ENCODE assay signal across 1 cellular context in the genomic region with DNA sequence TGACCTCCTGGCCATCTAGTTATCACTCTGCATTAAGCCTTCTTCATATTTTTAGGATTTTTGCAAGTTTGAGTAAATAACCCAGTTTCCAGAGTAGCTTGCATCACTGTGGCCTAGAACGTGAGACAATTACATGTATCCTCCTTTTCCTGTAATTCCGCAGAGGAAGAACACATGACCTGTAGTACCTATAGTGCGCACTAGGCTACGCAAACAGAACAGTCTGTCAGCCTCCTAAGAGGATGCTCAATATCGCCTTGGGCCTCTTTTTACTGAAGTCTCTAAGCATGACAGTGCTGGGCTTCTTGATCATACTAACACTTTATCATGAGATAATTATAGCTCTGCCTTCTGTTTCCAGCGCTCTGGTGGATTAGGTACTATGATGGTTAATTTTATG.
TF ChIP-seq lines count a peak whose summit lies in the region.

No MANE protein-coding gene starts in this region.

TF ChIP-seq in K562, 482 proteins besides CTCF, POLR2A, EP300 and RAD21 (continued from another document):
- TF ChIP-seq, protein P1, sequence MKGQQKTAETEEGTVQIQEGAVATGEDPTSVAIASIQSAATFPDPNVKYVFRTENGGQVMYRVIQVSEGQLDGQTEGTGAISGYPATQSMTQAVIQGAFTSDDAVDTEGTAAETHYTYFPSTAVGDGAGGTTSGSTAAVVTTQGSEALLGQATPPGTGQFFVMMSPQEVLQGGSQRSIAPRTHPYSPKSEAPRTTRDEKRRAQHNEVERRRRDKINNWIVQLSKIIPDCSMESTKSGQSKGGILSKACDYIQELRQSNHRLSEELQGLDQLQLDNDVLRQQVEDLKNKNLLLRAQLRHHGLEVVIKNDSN (CRISPR knock-in tag; IDR thresholded peaks at IDR 0.05), result 0 out of 2 replicates have a peak, but pooled peaks have one; percentile 23
- TF ChIP-seq FOXP1 (CRISPR knock-in tag; IDR thresholded peaks at IDR 0.05), result no peak
- no peak for TF ChIP-seq HDAC2 (IDR thresholded peaks at IDR 0.05)
- no peak for TF ChIP-seq SP1 (CRISPR knock-in tag; IDR thresholded peaks at IDR 0.05)
- TF ChIP-seq YBX1 (IDR thresholded peaks at IDR 0.05), result no peak
- TF ChIP-seq, protein P2, sequence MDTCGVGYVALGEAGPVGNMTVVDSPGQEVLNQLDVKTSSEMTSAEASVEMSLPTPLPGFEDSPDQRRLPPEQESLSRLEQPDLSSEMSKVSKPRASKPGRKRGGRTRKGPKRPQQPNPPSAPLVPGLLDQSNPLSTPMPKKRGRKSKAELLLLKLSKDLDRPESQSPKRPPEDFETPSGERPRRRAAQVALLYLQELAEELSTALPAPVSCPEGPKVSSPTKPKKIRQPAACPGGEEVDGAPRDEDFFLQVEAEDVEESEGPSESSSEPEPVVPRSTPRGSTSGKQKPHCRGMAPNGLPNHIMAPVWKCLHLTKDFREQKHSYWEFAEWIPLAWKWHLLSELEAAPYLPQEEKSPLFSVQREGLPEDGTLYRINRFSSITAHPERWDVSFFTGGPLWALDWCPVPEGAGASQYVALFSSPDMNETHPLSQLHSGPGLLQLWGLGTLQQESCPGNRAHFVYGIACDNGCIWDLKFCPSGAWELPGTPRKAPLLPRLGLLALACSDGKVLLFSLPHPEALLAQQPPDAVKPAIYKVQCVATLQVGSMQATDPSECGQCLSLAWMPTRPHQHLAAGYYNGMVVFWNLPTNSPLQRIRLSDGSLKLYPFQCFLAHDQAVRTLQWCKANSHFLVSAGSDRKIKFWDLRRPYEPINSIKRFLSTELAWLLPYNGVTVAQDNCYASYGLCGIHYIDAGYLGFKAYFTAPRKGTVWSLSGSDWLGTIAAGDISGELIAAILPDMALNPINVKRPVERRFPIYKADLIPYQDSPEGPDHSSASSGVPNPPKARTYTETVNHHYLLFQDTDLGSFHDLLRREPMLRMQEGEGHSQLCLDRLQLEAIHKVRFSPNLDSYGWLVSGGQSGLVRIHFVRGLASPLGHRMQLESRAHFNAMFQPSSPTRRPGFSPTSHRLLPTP (IDR thresholded peaks at IDR 0.05; ENCODE audit: borderline replicate concordance, extremely low read depth, insufficient read length), result no peak
- TF ChIP-seq BRD4 (IDR thresholded peaks at IDR 0.05), result no peak
- no peak for TF ChIP-seq ZNF707 (CRISPR knock-in tag; conservative IDR thresholded peaks at IDR 0.05)
- TF ChIP-seq SRSF7 (optimal IDR thresholded peaks at IDR 0.05; ENCODE audit: low read depth, low read length), result no peak
- no peak for TF ChIP-seq PTRF (tag; IDR thresholded peaks at IDR 0.05)
- no peak; the same call in 1 of the 2 replicates for TF ChIP-seq RAD51 (IDR thresholded peaks at IDR 0.05; ENCODE audit: borderline replicate concordance, low read depth)
- TF ChIP-seq EZH2 (IDR thresholded peaks at IDR 0.05; ENCODE audit: borderline replicate concordance, low read depth, low read length), result no peak
- peak; percentile 53 for TF ChIP-seq HNRNPLL (IDR thresholded peaks at IDR 0.05; ENCODE audit: low read depth, low read length, poor library complexity, severe bottlenecking)
- no peak for TF ChIP-seq U2AF2 (optimal IDR thresholded peaks at IDR 0.05; ENCODE audit: low read depth, low read length)
- TF ChIP-seq ZNF175 (CRISPR knock-in tag; IDR thresholded peaks at IDR 0.05; ENCODE audit: low read depth), result no peak
- TF ChIP-seq ZNF57 (CRISPR knock-in tag; IDR thresholded peaks at IDR 0.05), result no peak
- TF ChIP-seq, protein P3, sequence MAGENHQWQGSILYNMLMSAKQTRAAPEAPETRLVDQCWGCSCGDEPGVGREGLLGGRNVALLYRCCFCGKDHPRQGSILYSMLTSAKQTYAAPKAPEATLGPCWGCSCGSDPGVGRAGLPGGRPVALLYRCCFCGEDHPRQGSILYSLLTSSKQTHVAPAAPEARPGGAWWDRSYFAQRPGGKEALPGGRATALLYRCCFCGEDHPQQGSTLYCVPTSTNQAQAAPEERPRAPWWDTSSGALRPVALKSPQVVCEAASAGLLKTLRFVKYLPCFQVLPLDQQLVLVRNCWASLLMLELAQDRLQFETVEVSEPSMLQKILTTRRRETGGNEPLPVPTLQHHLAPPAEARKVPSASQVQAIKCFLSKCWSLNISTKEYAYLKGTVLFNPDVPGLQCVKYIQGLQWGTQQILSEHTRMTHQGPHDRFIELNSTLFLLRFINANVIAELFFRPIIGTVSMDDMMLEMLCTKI (IDR thresholded peaks at IDR 0.05; ENCODE audit: partially characterized antibody), result no peak
- peak; percentile 25 to 48; a peak in 2 of 4 replicates for TF ChIP-seq NRF1 (conservative IDR thresholded peaks at IDR 0.05 in 1 of 2, IDR thresholded peaks at IDR 0.05 in 1 of 2)
- no peak for TF ChIP-seq PCBP2 (IDR thresholded peaks at IDR 0.05; ENCODE audit: low read depth, low read length, poor library complexity, severe bottlenecking)
- no peak for TF ChIP-seq DMBX1 (CRISPR knock-in tag; IDR thresholded peaks at IDR 0.05; ENCODE audit: borderline replicate concordance)
- TF ChIP-seq ZSCAN29 (IDR thresholded peaks at IDR 0.05), result no peak
- no peak for TF ChIP-seq ZNF133 (CRISPR knock-in tag; IDR thresholded peaks at IDR 0.05)
- TF ChIP-seq MIER1 (IDR thresholded peaks at IDR 0.05; ENCODE audit: low read depth), result no peak
- TF ChIP-seq MYNN (IDR thresholded peaks at IDR 0.05), result no peak
- TF ChIP-seq MYNN (CRISPR knock-in tag; IDR thresholded peaks at IDR 0.05), result no peak
- no peak for TF ChIP-seq MECOM (CRISPR knock-in tag; IDR thresholded peaks at IDR 0.05)
- no peak for TF ChIP-seq XRCC3 (IDR thresholded peaks at IDR 0.05)
- TF ChIP-seq GATAD2A (IDR thresholded peaks at IDR 0.05), result no peak
- no peak for TF ChIP-seq HMG20A (CRISPR knock-in tag; conservative IDR thresholded peaks at IDR 0.05)
- TF ChIP-seq, protein P4, sequence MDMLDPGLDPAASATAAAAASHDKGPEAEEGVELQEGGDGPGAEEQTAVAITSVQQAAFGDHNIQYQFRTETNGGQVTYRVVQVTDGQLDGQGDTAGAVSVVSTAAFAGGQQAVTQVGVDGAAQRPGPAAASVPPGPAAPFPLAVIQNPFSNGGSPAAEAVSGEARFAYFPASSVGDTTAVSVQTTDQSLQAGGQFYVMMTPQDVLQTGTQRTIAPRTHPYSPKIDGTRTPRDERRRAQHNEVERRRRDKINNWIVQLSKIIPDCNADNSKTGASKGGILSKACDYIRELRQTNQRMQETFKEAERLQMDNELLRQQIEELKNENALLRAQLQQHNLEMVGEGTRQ (CRISPR knock-in tag; IDR thresholded peaks at IDR 0.05), result peak; percentile 50
- TF ChIP-seq HMG20B (CRISPR knock-in tag; IDR thresholded peaks at IDR 0.05), result no peak
- TF ChIP-seq POU5F1 (IDR thresholded peaks at IDR 0.05; ENCODE audit: borderline replicate concordance, low read depth, low read length, partially characterized antibody), result no peak
